In genomic region chr3:148318240-148318639, GRCh38 we compare ENCODE assay signal across 31 cellular contexts.
"Had no signal": no experiment of that assay in that cellular context is flagged by ENCODE, and none has a peak within 500 bp of the region (broad histone marks: within the 10 kb centered on the region; RNA-seq: fewer than 3 reads in every experiment).

No MANE protein-coding gene starts in this region.

- ATAC-seq: PC-3 had no signal

- H3K9me3 ChIP-seq: MG63, Peyer's patch had no signal

- H3K4me1 ChIP-seq: Peyer's patch had no signal

- H3K27me3 ChIP-seq: MG63, Peyer's patch had no signal

- H3K4me3 ChIP-seq: MG63, Peyer's patch had no signal

- H3K27ac ChIP-seq: Peyer's patch, VCaP had no signal

- H3K36me3 ChIP-seq: MG63, Peyer's patch had no signal

- DNase-seq: activated B cell treated with CpG ODN at 0.5 μM for 24 hours; activated CD4-positive, alpha-beta memory T cell treated with anti-CD3 and anti-CD28 coated beads for 36 hours; activated CD4-positive, alpha-beta T cell treated with anti-CD3 and anti-CD28 coated beads for 4 hours; activated CD4-positive, alpha-beta T cell treated with anti-CD3 and anti-CD28 coated beads, Interleukin-2, amount 50 U/mL, for 1 hour; activated CD4-positive, CD25-positive, alpha-beta regulatory T cell treated with anti-CD3 and anti-CD28 coated beads, Interleukin-2, amount 50 U/mL, for 72 hours; activated CD8-positive, alpha-beta memory T cell treated with anti-CD3 and anti-CD28 coated beads, Interleukin-2, amount 50 U/mL, for 4 hours; activated gamma-delta T cell treated with Interleukin-2 at 50 U/mL for 16 hours; activated naive CD4-positive, alpha-beta T cell treated with anti-CD3 and anti-CD28 coated beads for 36 hours; activated T-cell treated with anti-CD3 and anti-CD28 coated beads for 4 hours; activated T-cell treated with anti-CD3 and anti-CD28 coated beads, Interleukin-2, amount 50 U/mL, for 4 hours; anterior cingulate cortex; central memory CD4-positive, alpha-beta T cell; MG63; NCI-H1048; NCI-H1105 treated with DMSO at 0.1 percent for 48 hours; NCI-H1436; NCI-H1694 treated with DMSO at 0.1 percent for 48 hours; NCI-H2029; NCI-H345; NCI-H524 treated with DMSO at 0.1 percent for 48 hours; NK-92 treated with Interleukin-12 subunit alpha and Interleukin-12 subunit beta, amount 100 ng/mL, for 24 hours; PC-3; Peyer's patch; RPMI8226; SIG-M5; SW 1271; T-helper 1 cell; T-helper 2 cell; T-helper 9 cell had no signal

- FAIRE-seq: bronchial epithelial cell had no signal
